9 cellular contexts compared by ENCODE assay signal in the genomic region with DNA sequence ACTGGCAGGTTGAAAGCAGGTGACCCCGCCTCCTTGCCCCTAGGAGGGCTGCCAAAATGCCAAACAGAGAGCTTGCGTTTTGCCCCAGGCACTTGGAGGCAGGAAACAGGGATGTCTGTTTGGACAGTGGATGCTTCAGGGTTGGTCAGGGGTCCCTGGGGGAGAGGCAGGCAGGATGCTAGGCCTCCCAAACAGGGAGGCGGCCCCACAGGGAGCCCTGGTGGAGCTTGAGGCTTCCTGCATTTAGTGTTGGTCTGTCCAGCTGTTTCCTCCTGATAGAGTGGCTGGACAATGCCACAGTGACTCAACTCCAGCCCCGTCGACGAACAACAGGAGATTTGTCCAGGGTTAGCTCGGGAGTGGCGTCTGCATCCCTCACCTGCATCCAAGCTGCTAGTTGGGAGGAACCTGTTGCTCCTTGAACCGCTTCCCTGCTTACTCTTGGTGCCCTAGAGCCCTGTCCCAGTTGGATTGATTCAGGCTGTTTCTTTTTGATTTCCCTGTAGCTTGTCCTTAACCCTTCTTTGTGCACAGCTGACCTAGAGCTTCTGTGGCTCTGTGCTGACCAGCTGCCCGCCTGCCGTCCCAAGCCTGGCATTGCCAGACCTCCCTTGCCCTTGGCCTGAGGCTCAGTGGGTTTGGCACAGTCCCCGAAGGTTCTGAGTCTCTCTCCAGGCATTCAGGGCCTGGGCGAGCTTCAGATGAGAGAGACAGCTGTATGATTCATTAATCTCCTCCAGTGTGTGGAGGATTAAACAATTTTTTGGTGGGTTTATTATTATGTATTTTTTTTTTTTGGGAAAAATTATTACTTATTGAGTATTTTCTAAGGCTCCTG. TPM values are rescaled to one million over a fixed set of nuclear protein-coding genes. Genes with fewer than 3 reads are reported as not detected.
DNase-seq lines count a peak whose midpoint lies in the region; ATAC-seq, FAIRE-seq and TF ChIP-seq lines count a peak whose summit lies in the region.
"Had no signal": no experiment of that assay in that cellular context is flagged by ENCODE, and none has a peak within 500 bp of the region (broad histone marks: within the 10 kb centered on the region; RNA-seq: fewer than 3 reads in every experiment).

No MANE protein-coding gene starts in this region.

- no peak overlapping the region for H2BK12ac ChIP-seq in H1 (ENCODE audit: low read depth, low read length)

- no peaks in the 10 kb centered on the region for H3K79me1 ChIP-seq in H1 (ENCODE audit: low read depth, low read length)

- H3K27ac ChIP-seq in H1 (ENCODE audit: low read depth, low read length) (no peak overlapping the region), lower lobe of right lung (peak overlapping the region; percentile 63), Karpas-422 (ENCODE audit: low read length) (no peak overlapping the region)

- intact Hi-C loops in lower lobe of right lung (cut with DNase I), result no loop called here

- no peak overlapping the region for H4K5ac ChIP-seq in H1 (ENCODE audit: insufficient read length, low read depth, low read length)

- peak overlapping the region; percentile 40 for H3K14ac ChIP-seq in H1 (ENCODE audit: insufficient read length)

- CTCF ChIA-PET in H1 (lab: Charles Lee; ENCODE audit: partially characterized antibody), result interaction anchor here (0.6 to 5.7 kb wide), 18 partner anchors 9 to 1110 kb away, joined by 3 to 43 read pairs (median 4); no protein-coding TSS in a partner anchor

- H3K9ac ChIP-seq in H1 (replicated peaks in 1 of 4; ENCODE audit: extremely low read depth in 1 of 4, low read depth in 3 of 4, low read length in 3 of 4) (no peak overlapping the region), Karpas-422 (ENCODE audit: low read length) (no peak overlapping the region)

- no peaks in the 10 kb centered on the region for H3K9me3 ChIP-seq in H1 (ENCODE audit: insufficient read depth in 2 of 2, low read depth in 1 of 2, low read length in 1 of 2)
- H3K9me3 ChIP-seq in lower lobe of right lung, result no peaks in the 10 kb centered on the region
- no peaks in the 10 kb centered on the region for H3K9me3 ChIP-seq in Karpas-422 (ENCODE audit: low read length)

- H3K36me3 ChIP-seq in H1 (ENCODE audit: control insufficient read depth in 2 of 4, insufficient read depth in 4 of 4, low read length in 3 of 4) (no peaks in the 10 kb centered on the region), lower lobe of right lung (no peaks in the 10 kb centered on the region), Karpas-422 (ENCODE audit: insufficient read depth, low read length) (no peaks in the 10 kb centered on the region)

- H4K20me1 ChIP-seq in H1 (replicated peaks in 1 of 2; ENCODE audit: control insufficient read depth in 1 of 2, insufficient read depth in 2 of 2, low read length in 2 of 2) (peaks cover 0 to 2% of the 10 kb centered on the region in 2 experiments), Karpas-422 (ENCODE audit: insufficient read depth, low read depth, low read length) (no peaks in the 10 kb centered on the region)

- ATAC-seq in lower lobe of right lung, result peak; percentile 18 to 45

- H3K4me3 ChIP-seq in H1 (ENCODE audit: extremely low read depth in 1 of 4, insufficient read depth in 2 of 4, low read depth in 3 of 4, low read length in 4 of 4) (no peak overlapping the region), lower lobe of right lung (no peak overlapping the region), Karpas-422 (ENCODE audit: low read length) (no peak overlapping the region)

- H3K4me3 Mint-ChIP-seq in immature natural killer cell, result no peak overlapping the region

- no peaks in the 10 kb centered on the region for H3K79me2 ChIP-seq in H1 (ENCODE audit: control insufficient read depth in 1 of 2, insufficient read depth in 2 of 2, low read length in 2 of 2)
- no peaks in the 10 kb centered on the region for H3K79me2 ChIP-seq in Karpas-422 (ENCODE audit: low read length)

- H3K27me3 ChIP-seq in H1 (replicated peaks in 1 of 4; ENCODE audit: control insufficient read depth in 3 of 4, extremely low read depth in 1 of 4, insufficient read depth in 3 of 4, low read length in 3 of 4) (no peaks in the 10 kb centered on the region), lower lobe of right lung (ENCODE audit: low read depth) (no peaks in the 10 kb centered on the region), Karpas-422 (ENCODE audit: low read length) (no peaks in the 10 kb centered on the region)

- no peaks in the 10 kb centered on the region for H3K9me2 ChIP-seq in Karpas-422 (replicated peaks; ENCODE audit: insufficient read depth, low read length)

- no peak overlapping the region for H2AFZ ChIP-seq in H1 (ENCODE audit: low read length)
- no peak overlapping the region for H2AFZ ChIP-seq in Karpas-422 (ENCODE audit: low read length)

- H2BK5ac ChIP-seq in H1 (ENCODE audit: low read depth, low read length), result no peak overlapping the region

- H4K8ac ChIP-seq in H1 (ENCODE audit: extremely low read depth, insufficient read depth, low read length), result peak overlapping the region; percentile 57; the same call in 1 of the 2 replicates

- no peak overlapping the region for H3K27ac Mint-ChIP-seq in immature natural killer cell

- H3K4ac ChIP-seq in H1 (replicated peaks; ENCODE audit: insufficient read length, low read depth, low read length), result no peak overlapping the region

- POLR2A ChIA-PET in H1 (lab: Charles Lee; ENCODE audit: partially characterized antibody), result interaction anchor here (1.4 kb wide), 1 partner anchor 16 kb away, joined by 3 read pairs; no protein-coding TSS in a partner anchor

- TF ChIP-seq CTCF in H1 (IDR thresholded peaks at IDR 0.05; ENCODE audit: control extremely low read depth in 1 of 3, insufficient read depth in 1 of 3, low read depth in 1 of 3, low read length in 3 of 3) (no peak), lower lobe of right lung (IDR thresholded peaks at IDR 0.05) (peak; percentile 28)

- TF ChIP-seq RAD21 in H1 (IDR thresholded peaks at IDR 0.05 in 1 of 2, conservative IDR thresholded peaks at IDR 0.05 in 1 of 2; ENCODE audit: low read depth in 2 of 2, low read length in 2 of 2), result no peak

- no peak overlapping the region for H3K56ac ChIP-seq in H1 (replicated peaks; ENCODE audit: insufficient read length, low read depth, low read length)

- no peak overlapping the region for H2BK15ac ChIP-seq in H1 (ENCODE audit: low read length)

- H3K36me3 Mint-ChIP-seq in immature natural killer cell, result no peaks in the 10 kb centered on the region

- no peaks in the 10 kb centered on the region for H3K23me2 ChIP-seq in H1 (ENCODE audit: low read depth, low read length)

- no peak overlapping the region for H3K23ac ChIP-seq in H1 (ENCODE audit: insufficient read length)

- no peak overlapping the region for H2AK5ac ChIP-seq in H1 (ENCODE audit: low read depth, low read length)

- peaks cover 0 to 5% of the 10 kb centered on the region in 2 donors for H3K4me1 Mint-ChIP-seq in immature natural killer cell

- no peak overlapping the region for H2BK20ac ChIP-seq in H1 (ENCODE audit: low read length)

- H3K4me2 ChIP-seq in H1 (ENCODE audit: insufficient read depth in 1 of 2, low read depth in 2 of 2, low read length in 2 of 2) (no peak overlapping the region), Karpas-422 (ENCODE audit: low read depth, low read length, poor library complexity, severe bottlenecking) (no peak overlapping the region)

- no peak for TF ChIP-seq EP300 in H1 (IDR thresholded peaks at IDR 0.05; ENCODE audit: borderline replicate concordance in 1 of 2, low read depth in 2 of 2, low read length in 2 of 2)

- no peak overlapping the region for H3K18ac ChIP-seq in H1 (ENCODE audit: extremely low read depth, low read length)

- H4K91ac ChIP-seq in H1 (replicated peaks; ENCODE audit: insufficient read length, low read length), result no peak overlapping the region

- H3K4me1 ChIP-seq in H1 (replicated peaks in 1 of 4; ENCODE audit: control insufficient read depth in 3 of 4, insufficient read depth in 4 of 4, low read length in 3 of 4) (no peaks in the 10 kb centered on the region; a peak in 1 of 7 replicates), lower lobe of right lung (peaks cover 44% of the 10 kb centered on the region), Karpas-422 (ENCODE audit: low read length) (no peaks in the 10 kb centered on the region)

- H3K9me3 Mint-ChIP-seq in immature natural killer cell, result no peaks in the 10 kb centered on the region

- H2BK120ac ChIP-seq in H1 (replicated peaks; ENCODE audit: low read depth, low read length), result no peak overlapping the region

- FAIRE-seq in H1 (lab: Jason Lieb, UNC), result no peak

- no peak for TF ChIP-seq POLR2A in H1 (IDR thresholded peaks at IDR 0.05; ENCODE audit: control extremely low read depth in 1 of 2, low read depth in 2 of 2, low read length in 2 of 2)

- DNase-seq in AG08395 (ENCODE audit: low spot score), result peak; percentile 83
- peak; percentile 10 for DNase-seq in NCI-H2196 (lab: John Stamatoyannopoulos, UW; ENCODE audit: unreplicated experiment)
- DNase-seq in H1 (ENCODE audit: low read depth in 1 of 2, low spot score in 2 of 2), result no peak
- no peak for DNase-seq in lower lobe of right lung
- no peak for DNase-seq in NCI-H187 treated with DMSO at 0.1 percent for 48 hours (lab: John Stamatoyannopoulos, UW)
- no peak for DNase-seq in Karpas-422
- no peak for DNase-seq in immature natural killer cell
- no peak for DNase-seq in NCI-H510A (lab: John Stamatoyannopoulos, UW)
- DNase-seq: occipital lobe had no signal

- 88% methylated on average over 12 of the region's 13 CpGs; no CpG with 5 or more reads in 1 of the 2 experiments for WGBS in H1 (ENCODE audit: extremely low coverage in 1 of 2, insufficient coverage in 1 of 2, insufficient read length in 1 of 2, insufficient replicate concordance in 2 of 2, low coverage in 1 of 2, low lambda C conversion rate in 2 of 2, missing lambda C conversion rate in 1 of 2), 2 experiments

- H3K27me3 Mint-ChIP-seq in immature natural killer cell (ENCODE audit: low read depth in 3 of 3), result peaks cover 0 to 8% (median 0%) of the 10 kb centered on the region in 3 donors

TF ChIP-seq in H1, 55 proteins besides CTCF, POLR2A, EP300 and RAD21 (continues in another document):
- TF ChIP-seq SIX5 (IDR thresholded peaks at IDR 0.05; ENCODE audit: low read depth, low read length) (no peak), HDAC6 (IDR thresholded peaks at IDR 0.05; ENCODE audit: low read depth, low read length) (no peak), SIN3A (conservative IDR thresholded peaks at IDR 0.05 in 1 of 2, IDR thresholded peaks at IDR 0.05 in 1 of 2; ENCODE audit: low read depth in 1 of 2, low read length in 2 of 2) (no peak)

RNA-seq across cellular contexts. Expression of a gene that starts 45.9 kb away (rescaled TPM):
- total RNA-seq in H1 (2021; fragmentation: NEBNext Ultra II Directional; extraction: Animal tissue kit (Norgen Biotek cat#: 25700)), result 26.1 and 29.1 TPM in 2 replicates
- polyA plus RNA-seq in H1 (2011; rRNA removed) (11.5 and 20.7 TPM in 2 replicates), immature natural killer cell (under 1 TPM in 1 of 3 donors, not detected in 2; 0.44 TPM)
- 18.5 TPM for polyA plus RNA-seq in H1 (2011; cell fraction: cytosol; rRNA removed)
- 28.8 TPM for polyA plus RNA-seq in H1 (2011; cell fraction: nucleus; rRNA removed)
- 12.7 to 19.8 TPM (median 17.2 TPM) in 4 replicates for polyA plus RNA-seq in H1 (2012, experiment 1 of 2)
- 14.9 TPM for polyA plus RNA-seq in H1 (2012, experiment 2 of 2)
- 20.1 TPM for polyA plus RNA-seq in H1 (2013, experiment 1 of 2)
- polyA plus RNA-seq in H1 (2013, experiment 2 of 2), result 22.9 TPM
- polyA minus RNA-seq in H1 (2011; rRNA and poly(A)+ RNA removed), result 22.9 and 41.1 TPM in 2 replicates
- 7.2 TPM for polyA minus RNA-seq in H1 (2011; cell fraction: cytosol; rRNA and poly(A)+ RNA removed)
- 17.2 TPM for polyA minus RNA-seq in H1 (2011; cell fraction: nucleus; rRNA and poly(A)+ RNA removed)
- 61.1 TPM for total RNA-seq in lower lobe of right lung
- total RNA-seq in Karpas-422 (2014; rRNA removed; shearing (Covaris generic); ENCODE audit: low replicate concordance), result 0.25 and 2.0 TPM in 2 replicates

Comparison
In these comparisons a context has a peak if more than half of its experiments do, and no peak if none do; other contexts are left out.
1. DNase-seq: peak in AG08395 (single experiment) and NCI-H2196 (single experiment); none in H1 (0 of 2), lower lobe of right lung (single experiment), NCI-H187 treated with DMSO at 0.1 percent for 48 hours (single experiment), Karpas-422 (single experiment), immature natural killer cell (0 of 3) and NCI-H510A (single experiment).